ENCODE assay signal across 19 cellular contexts in genomic region chr17:67183531-67183930, GRCh38.
DNase-seq lines count a peak whose midpoint lies in the region; TF ChIP-seq lines count a peak whose summit lies in the region.
"Had no signal": no experiment of that assay in that cellular context is flagged by ENCODE, and none has a peak within 500 bp of the region (broad histone marks: within the 10 kb centered on the region; RNA-seq: fewer than 3 reads in every experiment).

No MANE protein-coding gene starts in this region.

- peaks cover 17% of the 10 kb centered on the region for H3K36me3 ChIP-seq in GM23248 (ENCODE audit: low read depth)

- peaks cover 9% of the 10 kb centered on the region for H3K79me2 ChIP-seq in GM23248 (ENCODE audit: insufficient read depth)

- no peak overlapping the region for H3K4me3 ChIP-seq in AG10803 (ENCODE audit: low read length)
- H3K4me3 ChIP-seq in GM23248 = no peak overlapping the region
- H3K4me3 ChIP-seq: BLaER1, GM12878 had no signal

- no peak overlapping the region for H2AFZ ChIP-seq in GM23248

- H3K4me2 ChIP-seq in GM23248 (ENCODE audit: unreplicated experiment) = no peak overlapping the region
- H3K4me2 ChIP-seq: BLaER1 had no signal

- no peaks in the 10 kb centered on the region for H4K20me1 ChIP-seq in GM23248 (ENCODE audit: insufficient read depth)
- H4K20me1 ChIP-seq: BLaER1 had no signal

- H3K9me2 ChIP-seq in GM23248 (ENCODE audit: insufficient read depth) = no peaks in the 10 kb centered on the region

- 18 to 38% methylated on average over 1 of the region's 1 CpG for WGBS in GM23248 (ENCODE audit: low coverage in 1 of 2, low lambda C conversion rate in 2 of 2, missing lambda C conversion rate in 2 of 2), 2 experiments

- H3K27me3 ChIP-seq in GM23248 (replicated peaks; ENCODE audit: insufficient read depth) = no peaks in the 10 kb centered on the region
- H3K27me3 ChIP-seq: BLaER1 had no signal

- H3K27ac ChIP-seq in GM23248 = no peak overlapping the region
- H3K27ac ChIP-seq: BLaER1, HL-60, RWPE1 had no signal

- H3K9ac ChIP-seq in GM23248 = no peak overlapping the region
- H3K9ac ChIP-seq: BLaER1 had no signal

- H3F3A ChIP-seq in GM23248 (ENCODE audit: insufficient read depth) = peaks cover 5% of the 10 kb centered on the region; the same call in 1 of the 2 replicates

- TF ChIP-seq CTCF in AG10803 (conservative IDR thresholded peaks at IDR 0.05; ENCODE audit: low read length) = no peak

- H3K4me1 ChIP-seq in GM23248 (ENCODE audit: insufficient read depth) = no peaks in the 10 kb centered on the region
- H3K4me1 ChIP-seq: BLaER1 had no signal

- DNase-seq in AG10803 (ENCODE audit: low read depth) (peak; percentile 51), GM23248 (peak; percentile 3), dermis blood vessel endothelial cell (peak; percentile 36), lung microvascular endothelial cell (ENCODE audit: low read depth in 2 of 2) (peak; percentile 31 to 58), NCI-H510A treated with DMSO at 0.1 percent for 48 hours (lab: John Stamatoyannopoulos, UW) (no peak), ureter (ENCODE audit: low spot score) (no peak)
- DNase-seq in activated CD4-positive, alpha-beta T cell treated with anti-CD3 and anti-CD28 coated beads, Interleukin-2, amount 50 U/mL, for 1 hour = no peak
- DNase-seq: CD4-positive, CD25-positive, alpha-beta regulatory T cell; NCI-H1048; NCI-H1417; NCI-H1694 treated with DMSO at 0.1 percent for 48 hours; NCI-H2081; NCI-H2227 treated with DMSO at 0.1 percent for 48 hours; NCI-H69; SHP77 had no signal

- no peaks in the 10 kb centered on the region for H3K9me3 ChIP-seq in GM23248 (ENCODE audit: low read depth)
- H3K9me3 ChIP-seq: BLaER1 had no signal

- in situ Hi-C loops in GM23248 (cut with MboI) = no loop called here

Comparison
In these comparisons a context has a peak if more than half of its experiments do, and no peak if none do; other contexts are left out.
1. DNase-seq: peak in AG10803 (single experiment), GM23248 (single experiment), dermis blood vessel endothelial cell (single experiment) and lung microvascular endothelial cell (2 of 2); none in activated CD4-positive, alpha-beta T cell treated with anti-CD3 and anti-CD28 coated beads, Interleukin-2, amount 50 U/mL, for 1 hour (single experiment), NCI-H510A treated with DMSO at 0.1 percent for 48 hours (single experiment) and ureter (single experiment).